In genomic region chr20:842547-842940, GRCh38 we compare ENCODE assay signal across 14 cellular contexts. TPM values are rescaled to one million over a fixed set of nuclear protein-coding genes. Genes with fewer than 3 reads are reported as not detected.
DNase-seq lines count a peak whose midpoint lies in the region; TF ChIP-seq lines count a peak whose summit lies in the region.
"Had no signal": no experiment of that assay in that cellular context is flagged by ENCODE, and none has a peak within 500 bp of the region (broad histone marks: within the 10 kb centered on the region; RNA-seq: fewer than 3 reads in every experiment).

No MANE protein-coding gene starts in this region.

- intact Hi-C loops in Calu3 (cut with micrococcal nuclease; ENCODE audit: unreplicated experiment), result no loop called here

- DNase-seq in Calu3 (no peak), RWPE1 (ENCODE audit: low spot score) (no peak), hepatocyte (ENCODE audit: low spot score) (no peak), NCI-H510A (lab: John Stamatoyannopoulos, UW) (no peak), nucleus accumbens (lab: John Stamatoyannopoulos, UW) (no peak), C1 segment of cervical spinal cord (lab: John Stamatoyannopoulos, UW) (no peak), NCI-H1694 (lab: John Stamatoyannopoulos, UW) (no peak)
- DNase-seq: activated CD4-positive, alpha-beta T cell treated with anti-CD3 and anti-CD28 coated beads for 48 hours; amniotic stem cell; ovary; RPMI8226 had no signal

- H3K9ac ChIP-seq in parathyroid adenoma, result no peak overlapping the region

- no peak overlapping the region for H3K27ac Mint-ChIP-seq in Calu3 (ENCODE audit: unreplicated experiment)

- H3K4me3 ChIP-seq in hepatocyte, result no peak overlapping the region
- H3K4me3 ChIP-seq in parathyroid adenoma (ENCODE audit: low read depth, low read length), result peak overlapping the region; percentile 58
- H3K4me3 ChIP-seq: ovary had no signal

- H3K4me2 ChIP-seq in hepatocyte, result peak overlapping the region; percentile 98
- peak overlapping the region; percentile 78 for H3K4me2 ChIP-seq in parathyroid adenoma (ENCODE audit: low read length)

- H3K27ac ChIP-seq in RWPE1, result peak overlapping the region; percentile 77
- no peak overlapping the region for H3K27ac ChIP-seq in hepatocyte
- H3K27ac ChIP-seq in parathyroid adenoma, result peak overlapping the region; percentile 72
- H3K27ac ChIP-seq: colonic mucosa, HL-60, ovary had no signal

- H3K4me1 Mint-ChIP-seq in Calu3 (ENCODE audit: low read depth, unreplicated experiment), result peaks cover 28% of the 10 kb centered on the region

- peaks cover 23% of the 10 kb centered on the region for H3K36me3 Mint-ChIP-seq in Calu3 (ENCODE audit: insufficient read depth, unreplicated experiment)

- TF ChIP-seq CTCF in Calu3 (IDR thresholded peaks at IDR 0.05; ENCODE audit: unreplicated experiment) (no peak), RWPE1 (conservative IDR thresholded peaks at IDR 0.05; ENCODE audit: low read depth) (no peak), hepatocyte (IDR thresholded peaks at IDR 0.05; ENCODE audit: poor library complexity) (no peak), parathyroid adenoma (IDR thresholded peaks at IDR 0.05) (no peak)

- H2AFZ ChIP-seq in hepatocyte (no peak overlapping the region), parathyroid adenoma (peak overlapping the region; percentile 78)

- peak overlapping the region; percentile 72 for H3K4me3 Mint-ChIP-seq in Calu3 (ENCODE audit: low read depth, unreplicated experiment)

- H3K36me3 ChIP-seq in hepatocyte (replicated peaks; ENCODE audit: insufficient read depth, low read depth), result no peaks in the 10 kb centered on the region
- no peaks in the 10 kb centered on the region for H3K36me3 ChIP-seq in parathyroid adenoma (ENCODE audit: control insufficient read depth, insufficient read depth, low read length)
- H3K36me3 ChIP-seq: colonic mucosa, ovary had no signal

- no peaks in the 10 kb centered on the region for H3K9me2 ChIP-seq in hepatocyte (replicated peaks; ENCODE audit: insufficient read depth)

- 79% methylated on average over 2 of the region's 2 CpGs for WGBS in hepatocyte (ENCODE audit: low lambda C conversion rate, missing lambda C conversion rate)

- H3K79me2 ChIP-seq in hepatocyte, result peaks cover 6% of the 10 kb centered on the region
- H3K79me2 ChIP-seq in parathyroid adenoma, result peaks cover 15% of the 10 kb centered on the region

- H3K4me1 ChIP-seq in hepatocyte (ENCODE audit: insufficient read depth) (no peaks in the 10 kb centered on the region), parathyroid adenoma (peaks cover 23% of the 10 kb centered on the region)

- no peaks in the 10 kb centered on the region for H4K20me1 ChIP-seq in hepatocyte (ENCODE audit: insufficient read depth, poor library complexity, severe bottlenecking)

- no peaks in the 10 kb centered on the region for H3K9me3 ChIP-seq in hepatocyte (ENCODE audit: low read depth)
- H3K9me3 ChIP-seq in parathyroid adenoma (ENCODE audit: control insufficient read depth, low read length), result no peaks in the 10 kb centered on the region
- H3K9me3 ChIP-seq: colonic mucosa, ovary had no signal

- peaks cover 4% of the 10 kb centered on the region for H3K9me3 Mint-ChIP-seq in Calu3 (ENCODE audit: low read depth, unreplicated experiment)

- POLR2A ChIA-PET in RWPE1 (lab: Yijun Ruan, JAX; ENCODE audit: low non-redundant PET), result no interaction called here

- H3K27me3 Mint-ChIP-seq in Calu3 (ENCODE audit: unreplicated experiment), result no peaks in the 10 kb centered on the region

- CTCF ChIA-PET in Calu3 (lab: Charles Lee) (interaction anchor here (1.9 kb wide), 1 partner anchor 10 kb away, joined by 4 read pairs; no protein-coding TSS in a partner anchor), RWPE1 (lab: Yijun Ruan, JAX) (interaction anchor here (0.6 to 1.0 kb wide), 3 partner anchors 32 to 114 kb away, joined by 3 to 5 read pairs (median 3); no protein-coding TSS in a partner anchor)

- H3K27me3 ChIP-seq in hepatocyte, result peaks cover 4% of the 10 kb centered on the region
- no peaks in the 10 kb centered on the region for H3K27me3 ChIP-seq in parathyroid adenoma (ENCODE audit: control insufficient read depth, insufficient read depth, low read length)
- H3K27me3 ChIP-seq: ovary had no signal

- BruUV-seq in Calu3 (replicated peaks; lab: Mats Ljungman, UMichigan), result no TSS peak

RNA-seq across cellular contexts. Expression of gene FAM110A, which starts 9.0 kb away (rescaled TPM):
- total RNA-seq in Calu3 (2022) (14.5 and 14.9 TPM in 2 replicates), hepatocyte (4.4 and 4.6 TPM in 2 replicates)
- 6.1 and 8.9 TPM in 2 replicates for polyA plus RNA-seq in hepatocyte
